8 cellular contexts compared by ENCODE assay signal in the genomic region with DNA sequence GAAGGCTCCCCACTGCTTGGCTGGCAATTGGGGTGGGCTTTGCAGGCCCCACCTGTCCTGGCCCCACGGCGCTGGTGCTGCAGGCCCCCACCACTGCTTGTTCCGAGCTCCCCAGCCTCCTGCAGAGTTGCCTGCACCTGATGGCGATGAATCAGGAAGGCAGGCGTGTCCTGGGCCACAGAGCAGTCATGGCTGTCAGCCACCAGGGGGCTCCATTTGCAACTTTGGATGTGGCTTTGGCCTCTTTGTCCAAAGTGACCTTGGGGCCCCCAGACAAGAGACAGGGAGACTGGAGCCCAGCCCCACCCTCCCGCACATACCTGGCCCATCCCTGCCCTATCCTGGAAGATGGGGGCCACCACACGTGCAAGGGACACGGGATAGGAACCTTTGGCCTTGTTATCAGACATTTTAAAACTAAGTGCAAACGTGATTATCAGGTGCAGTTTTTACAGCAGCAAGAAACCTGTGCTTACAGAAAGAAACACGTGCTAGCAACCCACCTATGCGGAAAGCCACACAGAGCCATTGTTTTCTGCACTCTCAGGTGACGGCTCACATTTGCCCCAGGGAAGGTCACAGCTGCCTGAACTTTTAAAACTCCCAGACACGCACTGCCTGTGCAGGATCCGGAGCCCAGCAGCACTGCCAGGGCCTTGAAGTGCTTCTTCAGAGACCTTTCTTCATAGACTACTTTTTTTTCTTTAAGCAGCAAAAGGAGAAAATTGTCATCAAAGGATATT. TPM values are rescaled to one million over a fixed set of nuclear protein-coding genes. Genes with fewer than 3 reads are reported as not detected.
DNase-seq lines count a peak whose midpoint lies in the region; ATAC-seq and TF ChIP-seq lines count a peak whose summit lies in the region.

A gene with protein sequence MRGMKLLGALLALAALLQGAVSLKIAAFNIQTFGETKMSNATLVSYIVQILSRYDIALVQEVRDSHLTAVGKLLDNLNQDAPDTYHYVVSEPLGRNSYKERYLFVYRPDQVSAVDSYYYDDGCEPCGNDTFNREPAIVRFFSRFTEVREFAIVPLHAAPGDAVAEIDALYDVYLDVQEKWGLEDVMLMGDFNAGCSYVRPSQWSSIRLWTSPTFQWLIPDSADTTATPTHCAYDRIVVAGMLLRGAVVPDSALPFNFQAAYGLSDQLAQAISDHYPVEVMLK (plus strand): TSS at position 443 of the 743 bp plus-strand sequence. CDS start 683 bp downstream, outside the sequence.

- no peak within 1 kb of the TSS for H2AFZ ChIP-seq in PC-9

- no peaks in the 10 kb centered on the region for H3K79me2 ChIP-seq in PC-9 (ENCODE audit: low read depth)

- H3K4me1 ChIP-seq in PC-9 (replicated peaks; ENCODE audit: insufficient read depth) (no peaks in the 10 kb centered on the region), upper lobe of right lung (no peaks in the 10 kb centered on the region)

- no peaks in the 10 kb centered on the region for H3K9me3 ChIP-seq in PC-9 (ENCODE audit: insufficient read depth, low read depth)
- no peaks in the 10 kb centered on the region for H3K9me3 ChIP-seq in upper lobe of right lung

- H3K9me3 Mint-ChIP-seq in activated T-cell treated with anti-CD3 and anti-CD28 coated beads, Interleukin-2, amount 50 U/mL, for 72 hours, result no peaks in the 10 kb centered on the region

- intact Hi-C loops in PC-9 (cut with micrococcal nuclease; ENCODE audit: unreplicated experiment) (no loop called here), upper lobe of right lung (cut with DNase I) (no loop called here)

- no peaks in the 10 kb centered on the region for H3K27me3 Mint-ChIP-seq in activated T-cell treated with anti-CD3 and anti-CD28 coated beads, Interleukin-2, amount 50 U/mL, for 72 hours (ENCODE audit: low read depth)

- peaks cover 10% of the 10 kb centered on the region; the same call in 1 of the 2 replicates for H4K20me1 ChIP-seq in PC-9 (ENCODE audit: insufficient read depth)

- H3K36me3 ChIP-seq in PC-9 (ENCODE audit: low read depth) (peaks cover 19% of the 10 kb centered on the region; the same call in 1 of the 2 replicates), upper lobe of right lung (peaks cover 38% of the 10 kb centered on the region)

- BruUV-seq in PC-9 (replicated peaks; lab: Mats Ljungman, UMichigan), result no TSS peak

- peak; percentile 60 for TF ChIP-seq CTCF in GM20000 (IDR thresholded peaks at IDR 0.05; ENCODE audit: extremely low read depth, missing control alignments)
- TF ChIP-seq CTCF in PC-9 (conservative IDR thresholded peaks at IDR 0.05), result peak; percentile 79
- peak; percentile 73 for TF ChIP-seq CTCF in fibroblast of villous mesenchyme (IDR thresholded peaks at IDR 0.05; ENCODE audit: insufficient read depth, low read depth, low read length)
- TF ChIP-seq CTCF in upper lobe of right lung (IDR thresholded peaks at IDR 0.05), result peak; percentile 75

- no peaks in the 10 kb centered on the region for H3K27me3 ChIP-seq in PC-9 (ENCODE audit: insufficient read depth, low read depth)
- H3K27me3 ChIP-seq in upper lobe of right lung, result no peaks in the 10 kb centered on the region

- H3K27ac ChIP-seq in PC-9 (no peak within 1 kb of the TSS), upper lobe of right lung (no peak within 1 kb of the TSS)

- peak; percentile 65 to 78 for ATAC-seq in activated T-cell treated with anti-CD3 and anti-CD28 coated beads, Interleukin-2, amount 50 U/mL, for 72 hours (replicated peaks in 1 of 2)
- ATAC-seq in upper lobe of right lung (peak; percentile 79), GM18861 (IDR thresholded peaks at IDR 0.05; ENCODE audit: unreplicated experiment) (no peak)

- H3K27ac Mint-ChIP-seq in activated T-cell treated with anti-CD3 and anti-CD28 coated beads, Interleukin-2, amount 50 U/mL, for 72 hours, result no peak within 1 kb of the TSS

- peaks cover 17% of the 10 kb centered on the region for H3F3A ChIP-seq in PC-9 (ENCODE audit: insufficient read depth, low read depth)

- DNase-seq in AG20443 (ENCODE audit: low spot score), result peak; percentile 79
- peak; percentile 80 for DNase-seq in GM20000 (ENCODE audit: low spot score)
- DNase-seq in PC-9, result peak in 1 of 2 experiments; percentile 67
- peak; percentile 62 to 70 for DNase-seq in activated T-cell treated with anti-CD3 and anti-CD28 coated beads, Interleukin-2, amount 50 U/mL, for 72 hours
- peak; percentile 61 for DNase-seq in fibroblast of villous mesenchyme (ENCODE audit: low read depth)
- DNase-seq in non-pigmented ciliary epithelial cell (ENCODE audit: low read depth), result peak; percentile 22
- peak; percentile 73 for DNase-seq in upper lobe of right lung

- H3K4me3 ChIP-seq in PC-9 (no peak within 1 kb of the TSS), fibroblast of villous mesenchyme (ENCODE audit: low read depth, low read length) (no peak within 1 kb of the TSS), upper lobe of right lung (no peak within 1 kb of the TSS)

- H3K4me2 ChIP-seq in PC-9, result no peak within 1 kb of the TSS

- H3K9me2 ChIP-seq in PC-9 (ENCODE audit: insufficient read depth), result no peaks in the 10 kb centered on the region

- POLR2A ChIA-PET in PC-9 (lab: Charles Lee; ENCODE audit: unreplicated experiment), result no interaction called here

- peaks cover 19% of the 10 kb centered on the region for H3K4me1 Mint-ChIP-seq in activated T-cell treated with anti-CD3 and anti-CD28 coated beads, Interleukin-2, amount 50 U/mL, for 72 hours (ENCODE audit: low read depth)

- no peak within 1 kb of the TSS for H3K4me3 Mint-ChIP-seq in activated T-cell treated with anti-CD3 and anti-CD28 coated beads, Interleukin-2, amount 50 U/mL, for 72 hours

- H3K36me3 Mint-ChIP-seq in activated T-cell treated with anti-CD3 and anti-CD28 coated beads, Interleukin-2, amount 50 U/mL, for 72 hours (ENCODE audit: insufficient read depth in 2 of 2), result peaks cover 0 to 17% of the 10 kb centered on the region in 2 donors

- CTCF ChIA-PET in PC-9 (lab: Charles Lee), result no interaction called here

RNA-seq across cellular contexts. Expression of the gene that starts here (rescaled TPM):
- 46.8 and 63.3 TPM in 2 replicates for total RNA-seq in PC-9 (2021)
- 10 to 100 TPM; 19.4 to 21.3 TPM for total RNA-seq in activated T-cell treated with anti-CD3 and anti-CD28 coated beads, Interleukin-2, amount 50 U/mL, for 72 hours
- total RNA-seq in fibroblast of villous mesenchyme, result 10.3 and 16.4 TPM in 2 replicates
- total RNA-seq in upper lobe of right lung, result 18.4 TPM
